Comparison of ENCODE assay signal across 24 cellular contexts in the genomic region with DNA sequence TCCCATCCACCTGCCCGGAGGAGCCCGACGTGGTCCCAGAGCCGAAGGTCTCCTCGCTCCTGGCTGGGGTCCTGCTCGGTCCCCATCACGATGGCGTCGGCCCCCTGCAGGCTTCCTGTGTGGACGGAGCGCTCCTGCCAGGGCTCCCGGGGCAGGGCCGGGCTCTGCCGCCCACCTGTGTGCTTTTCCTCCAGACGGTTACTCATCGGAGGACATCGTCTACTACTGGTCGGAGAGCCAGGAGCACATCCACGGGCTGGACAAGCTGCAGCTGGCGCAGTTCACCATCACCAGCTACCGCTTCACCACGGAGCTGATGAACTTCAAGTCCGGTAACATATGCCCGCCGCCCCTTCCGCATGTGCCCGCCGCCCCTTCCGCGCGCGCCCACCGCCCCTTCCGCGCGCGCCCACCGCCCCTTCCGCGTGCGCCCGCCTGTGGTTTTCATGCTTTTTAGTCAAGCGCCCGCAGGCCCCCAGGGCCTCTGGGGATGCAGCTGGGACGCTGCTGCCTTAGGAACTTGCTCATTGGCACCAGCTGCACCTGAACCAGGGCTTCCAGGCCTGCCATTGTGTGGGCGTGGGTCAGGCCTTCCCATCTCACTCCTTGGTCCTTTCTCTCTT. TPM values are rescaled to one million over a fixed set of nuclear protein-coding genes. Genes with fewer than 3 reads are reported as not detected.
"Had no signal": no experiment of that assay in that cellular context is flagged by ENCODE, and none has a peak within 500 bp of the region (broad histone marks: within the 10 kb centered on the region; RNA-seq: fewer than 3 reads in every experiment).

No MANE protein-coding gene starts in this region.

- DNase-seq: cortex of kidney; effector memory CD4-positive, alpha-beta T cell; gastrocnemius medialis; heart right ventricle; hypothalamus; mammary epithelial cell; natural killer cell; nucleus accumbens; ovary; small intestine; stimulated activated CD4-positive, alpha-beta T cell treated with anti-CD3 and anti-CD28 coated beads, Interleukin-12 subunit alpha, Interleukin-12 subunit beta, amount 100 ng/mL, for 4 hours; stimulated activated naive CD4-positive, alpha-beta T cell treated with Interleukin-2 at 50 U/mL for 16 hours; tibial artery had no signal

- H3K36me3 Mint-ChIP-seq: natural killer cell had no signal

- H3K27ac Mint-ChIP-seq: natural killer cell had no signal

- H3K4me3 Mint-ChIP-seq: natural killer cell, neural crest cell had no signal

- ATAC-seq: esophagus mucosa, gastrocnemius medialis, heart right ventricle, left lobe of liver, mucosa of descending colon, natural killer cell had no signal

- FAIRE-seq: endometrium, islet of Langerhans, small intestine had no signal

- H3K4me1 ChIP-seq: vagina had no signal

- H3K9me3 Mint-ChIP-seq: natural killer cell, neural crest cell had no signal

- H3K27ac ChIP-seq: gastrocnemius medialis, heart right ventricle, ovary, right atrium auricular region, tibial artery, upper lobe of left lung, vagina had no signal

- H3K9me3 ChIP-seq: gastrocnemius medialis, heart right ventricle, mucosa of descending colon, ovary, right atrium auricular region, tibial artery, upper lobe of left lung, vagina had no signal

- H3K36me3 ChIP-seq: gastrocnemius medialis, heart right ventricle, ovary, right atrium auricular region, tibial artery, upper lobe of left lung, vagina had no signal

- H3K4me1 Mint-ChIP-seq: natural killer cell had no signal

- H3K4me3 ChIP-seq: gastrocnemius medialis, heart right ventricle, mucosa of descending colon, ovary, right atrium auricular region, tibial artery, upper lobe of left lung, vagina had no signal

RNA-seq across cellular contexts. Expression of gene GABRD, which starts 8.9 kb away (rescaled TPM):
- total RNA-seq: fibroblast of lung, left lobe of liver, mammary epithelial cell, mucosa of descending colon, right atrium auricular region, vagina had no signal
- polyA plus RNA-seq: fibroblast of lung, mammary epithelial cell had no signal

RNA-seq across cellular contexts. Expression of gene CFAP74, which starts 24.5 kb away (rescaled TPM):
- total RNA-seq: esophagus mucosa, fibroblast of lung, gastrocnemius medialis, heart right ventricle, natural killer cell, posterior vena cava, right atrium auricular region, vagina had no signal
- polyA plus RNA-seq: fibroblast of lung, mammary epithelial cell had no signal
